In the genomic region with DNA sequence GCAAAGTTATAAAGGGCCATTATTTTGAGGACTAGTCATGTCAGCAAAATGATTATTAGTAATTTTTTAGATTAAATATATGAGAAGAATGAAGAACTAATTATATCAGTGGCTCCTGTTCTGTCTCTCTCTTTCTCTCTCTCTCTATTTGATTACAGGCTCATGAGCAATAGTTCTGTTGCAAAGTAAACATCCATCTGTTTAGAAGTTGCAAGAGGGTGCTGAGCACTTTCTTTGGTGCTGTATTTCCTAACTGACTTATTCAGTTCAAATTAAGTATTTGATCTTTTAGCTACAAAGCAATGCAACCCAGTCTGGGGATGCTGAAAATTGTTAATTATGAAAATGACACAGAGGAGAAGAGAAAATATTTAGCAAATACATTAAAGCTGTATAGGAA, we compare ENCODE assay signal across 21 cellular contexts.
"Had no signal": no experiment of that assay in that cellular context is flagged by ENCODE, and none has a peak within 500 bp of the region (broad histone marks: within the 10 kb centered on the region; RNA-seq: fewer than 3 reads in every experiment).

No MANE protein-coding gene starts in this region.

- H3K9me3 ChIP-seq: esophagus squamous epithelium, gastroesophageal sphincter, mucosa of descending colon, pancreas, transverse colon had no signal

- H3K9me3 Mint-ChIP-seq: activated naive CD4-positive, alpha-beta T cell treated with anti-CD3 and anti-CD28 coated beads, Interleukin-2, amount 50 U/mL, for 24 hours; T-helper 1 cell treated with Interleukin-12 subunit alpha and Interleukin-12 subunit beta and Interleukin-4 antibody, amounts not matched to agents 30 μg/mL and 1 μg/mL, for 36 hours had no signal

- DNase-seq: activated CD4-positive, alpha-beta T cell treated with anti-CD3 and anti-CD28 coated beads, Interleukin-2, amount 50 U/mL, for 48 hours; activated CD8-positive, alpha-beta memory T cell treated with anti-CD3 and anti-CD28 coated beads, Interleukin-2, amount 10 ng/mL, durations not matched to agents 7 days and 5 days; activated T-cell treated with anti-CD3 and anti-CD28 coated beads, Interleukin-2, amount 50 U/mL, for 1 hour; amniotic stem cell; central memory CD4-positive, alpha-beta T cell; effector CD4-positive, alpha-beta T cell; esophagus squamous epithelium; islet precursor cell; mucosa of descending colon; naive thymus-derived CD4-positive, alpha-beta T cell; pancreas; stimulated activated CD4-positive, alpha-beta T cell treated with anti-CD3 and anti-CD28 coated beads, Interleukin-15, amount 100 ng/mL, for 24 hours; stimulated activated CD4-positive, alpha-beta T cell treated with anti-CD3 and anti-CD28 coated beads, Interleukin-4, amount 100 ng/mL, for 1 hour; stimulated activated naive CD4-positive, alpha-beta T cell treated with Interleukin-2 at 50 U/mL for 16 hours; substantia nigra; transverse colon; WERI-Rb-1 had no signal

- H3K27ac Mint-ChIP-seq: activated CD8-positive, alpha-beta memory T cell treated with anti-CD3 and anti-CD28 coated beads, Interleukin-2, amount 10 ng/mL, durations not matched to agents 7 days and 5 days; activated naive CD4-positive, alpha-beta T cell treated with anti-CD3 and anti-CD28 coated beads, Interleukin-2, amount 50 U/mL, for 24 hours; naive thymus-derived CD4-positive, alpha-beta T cell; T-helper 1 cell treated with Interleukin-12 subunit alpha and Interleukin-12 subunit beta and Interleukin-4 antibody, amounts not matched to agents 30 μg/mL and 1 μg/mL, for 36 hours had no signal

- H3K4me3 Mint-ChIP-seq: activated CD8-positive, alpha-beta memory T cell treated with anti-CD3 and anti-CD28 coated beads, Interleukin-2, amount 10 ng/mL, durations not matched to agents 7 days and 5 days; activated naive CD4-positive, alpha-beta T cell treated with anti-CD3 and anti-CD28 coated beads, Interleukin-2, amount 50 U/mL, for 24 hours; naive thymus-derived CD4-positive, alpha-beta T cell; T-helper 1 cell treated with Interleukin-12 subunit alpha and Interleukin-12 subunit beta and Interleukin-4 antibody, amounts not matched to agents 30 μg/mL and 1 μg/mL, for 36 hours had no signal

- H3K27me3 ChIP-seq: esophagus squamous epithelium, gastroesophageal sphincter, pancreas, transverse colon had no signal

- ATAC-seq: activated CD8-positive, alpha-beta memory T cell treated with anti-CD3 and anti-CD28 coated beads, Interleukin-2, amount 10 ng/mL, durations not matched to agents 7 days and 5 days; gastroesophageal sphincter; mucosa of descending colon; naive thymus-derived CD4-positive, alpha-beta T cell; pancreas had no signal

- H3K36me3 ChIP-seq: esophagus squamous epithelium, gastroesophageal sphincter, pancreas, transverse colon, WERI-Rb-1 had no signal

- H3K4me1 ChIP-seq: gastroesophageal sphincter, pancreas had no signal

- H3K4me3 ChIP-seq: coronary artery, esophagus squamous epithelium, gastroesophageal sphincter, mucosa of descending colon, pancreas, transverse colon had no signal

- H3K36me3 Mint-ChIP-seq: activated CD8-positive, alpha-beta memory T cell treated with anti-CD3 and anti-CD28 coated beads, Interleukin-2, amount 10 ng/mL, durations not matched to agents 7 days and 5 days; activated naive CD4-positive, alpha-beta T cell treated with anti-CD3 and anti-CD28 coated beads, Interleukin-2, amount 50 U/mL, for 24 hours; naive thymus-derived CD4-positive, alpha-beta T cell had no signal

- H3K4me1 Mint-ChIP-seq: activated CD8-positive, alpha-beta memory T cell treated with anti-CD3 and anti-CD28 coated beads, Interleukin-2, amount 10 ng/mL, durations not matched to agents 7 days and 5 days; activated naive CD4-positive, alpha-beta T cell treated with anti-CD3 and anti-CD28 coated beads, Interleukin-2, amount 50 U/mL, for 24 hours had no signal
